Comparison of ENCODE assay signal across 9 cellular contexts in genomic region chr17:37743875-37744632, GRCh38. TPM values are rescaled to one million over a fixed set of nuclear protein-coding genes. Genes with fewer than 3 reads are reported as not detected.
DNase-seq lines count a peak whose midpoint lies in the region; ATAC-seq and TF ChIP-seq lines count a peak whose summit lies in the region.
"Had no signal": no experiment of that assay in that cellular context is flagged by ENCODE, and none has a peak within 500 bp of the region (broad histone marks: within the 10 kb centered on the region; RNA-seq: fewer than 3 reads in every experiment).

No MANE protein-coding gene starts in this region.

- intact Hi-C loops in heart right ventricle (cut with DNase I) (loop anchor here in 1 of 10 donors (2.0 kb wide), 1 partner anchor 43 kb away; no protein-coding TSS in a partner anchor), left ventricle myocardium superior (cut with micrococcal nuclease) (no loop called here), upper lobe of right lung (cut with DNase I) (no loop called here), breast epithelium (cut with DNase I; ENCODE audit: low total_unique reads) (no loop called here)
- intact Hi-C loops in activated T-helper 1 cell treated with anti-CD3 and anti-CD28 coated beads, Interleukin-12 subunit alpha, Interleukin-12 subunit beta, Interleukin-2, Interleukin-4 antibody, amounts not matched to agents 30 ng/mL and 10 ng/mL and 1 ng/mL, durations not matched to agents 14 hours and 24 hours and 36 hours (cut with micrococcal nuclease) = loop anchor here (1.0 to 10.0 kb wide), 5 partner anchors 31 to 831 kb away; partner anchors contain the start of gene LHX1

- H3K4me3 Mint-ChIP-seq in activated T-helper 1 cell treated with anti-CD3 and anti-CD28 coated beads, Interleukin-12 subunit alpha, Interleukin-12 subunit beta, Interleukin-2, Interleukin-4 antibody, amounts not matched to agents 30 ng/mL and 10 ng/mL and 1 ng/mL, durations not matched to agents 14 hours and 24 hours and 36 hours = peak overlapping the region; percentile 84

- peak overlapping the region; percentile 27 for H3K27ac Mint-ChIP-seq in activated T-helper 1 cell treated with anti-CD3 and anti-CD28 coated beads, Interleukin-12 subunit alpha, Interleukin-12 subunit beta, Interleukin-2, Interleukin-4 antibody, amounts not matched to agents 30 ng/mL and 10 ng/mL and 1 ng/mL, durations not matched to agents 14 hours and 24 hours and 36 hours

- H3K4me1 ChIP-seq in heart right ventricle (peaks cover 8 to 42% (median 32%) of the 10 kb centered on the region in 9 donors), upper lobe of right lung (peaks cover 31% of the 10 kb centered on the region), breast epithelium (peaks cover 5 to 16% of the 10 kb centered on the region in 2 donors)

- H3K27ac ChIP-seq in heart right ventricle (no peak overlapping the region), upper lobe of right lung (peak overlapping the region; percentile 81), breast epithelium (no peak overlapping the region)

- no peak for TF ChIP-seq POLR2A in breast epithelium (IDR thresholded peaks at IDR 0.05)

- H3K36me3 Mint-ChIP-seq in activated T-helper 1 cell treated with anti-CD3 and anti-CD28 coated beads, Interleukin-12 subunit alpha, Interleukin-12 subunit beta, Interleukin-2, Interleukin-4 antibody, amounts not matched to agents 30 ng/mL and 10 ng/mL and 1 ng/mL, durations not matched to agents 14 hours and 24 hours and 36 hours (ENCODE audit: low read depth) = peaks cover 2% of the 10 kb centered on the region

- 3 to 4% methylated on average over 61 of the region's 61 CpGs for WGBS in heart right ventricle, 2 donors

- H3K4me3 ChIP-seq in heart right ventricle (peak overlapping the region in 8 of 10 donors; percentile 19 to 52 (median 35)), upper lobe of right lung (peak overlapping the region; percentile 53), breast epithelium (peak overlapping the region in 1 of 3 donors; percentile 61)

- H3K9me3 Mint-ChIP-seq in activated T-helper 1 cell treated with anti-CD3 and anti-CD28 coated beads, Interleukin-12 subunit alpha, Interleukin-12 subunit beta, Interleukin-2, Interleukin-4 antibody, amounts not matched to agents 30 ng/mL and 10 ng/mL and 1 ng/mL, durations not matched to agents 14 hours and 24 hours and 36 hours = no peaks in the 10 kb centered on the region

- H3K27me3 ChIP-seq in heart right ventricle (peaks cover 32 to 100% (median 98%) of the 10 kb centered on the region in 7 donors), upper lobe of right lung (peaks cover 85% of the 10 kb centered on the region), breast epithelium (peaks cover 5 to 75% of the 10 kb centered on the region in 2 donors)

- H3K36me3 ChIP-seq in heart right ventricle (no peaks in the 10 kb centered on the region), upper lobe of right lung (no peaks in the 10 kb centered on the region), breast epithelium (no peaks in the 10 kb centered on the region)

- H3K4me1 Mint-ChIP-seq in activated T-helper 1 cell treated with anti-CD3 and anti-CD28 coated beads, Interleukin-12 subunit alpha, Interleukin-12 subunit beta, Interleukin-2, Interleukin-4 antibody, amounts not matched to agents 30 ng/mL and 10 ng/mL and 1 ng/mL, durations not matched to agents 14 hours and 24 hours and 36 hours (ENCODE audit: low read depth) = peaks cover 32% of the 10 kb centered on the region

- DNase-seq in heart right ventricle (no peak), left ventricle myocardium superior (no peak), left kidney (ENCODE audit: low read depth, low spot score) (peak; percentile 63), upper lobe of right lung (peak; percentile 80), nucleus accumbens (lab: John Stamatoyannopoulos, UW) (no peak), NCI-H2227 (lab: John Stamatoyannopoulos, UW; ENCODE audit: unreplicated experiment) (no peak), breast epithelium (ENCODE audit: low spot score in 2 of 2) (no peak)
- no peak for DNase-seq in activated T-helper 1 cell treated with anti-CD3 and anti-CD28 coated beads, Interleukin-12 subunit alpha, Interleukin-12 subunit beta, Interleukin-2, Interleukin-4 antibody, amounts not matched to agents 30 ng/mL and 10 ng/mL and 1 ng/mL, durations not matched to agents 14 hours and 24 hours and 36 hours (ENCODE audit: low spot score)

- TF ChIP-seq CTCF in heart right ventricle (IDR thresholded peaks at IDR 0.05) = no peak
- no peak for TF ChIP-seq CTCF in upper lobe of right lung (IDR thresholded peaks at IDR 0.05)
- no peak for TF ChIP-seq CTCF in breast epithelium (IDR thresholded peaks at IDR 0.05)

- peaks cover 72% of the 10 kb centered on the region for H3K27me3 Mint-ChIP-seq in activated T-helper 1 cell treated with anti-CD3 and anti-CD28 coated beads, Interleukin-12 subunit alpha, Interleukin-12 subunit beta, Interleukin-2, Interleukin-4 antibody, amounts not matched to agents 30 ng/mL and 10 ng/mL and 1 ng/mL, durations not matched to agents 14 hours and 24 hours and 36 hours (ENCODE audit: insufficient read depth)

- ATAC-seq in heart right ventricle (peak in 4 of 8 donors; percentile 8 to 30 (median 10)), left ventricle myocardium superior (no peak), upper lobe of right lung (peak; percentile 51)

- H3K9me3 ChIP-seq in heart right ventricle (no peaks in the 10 kb centered on the region), upper lobe of right lung (no peaks in the 10 kb centered on the region), breast epithelium (no peaks in the 10 kb centered on the region)

RNA-seq across cellular contexts. Expression of gene HNF1B, which starts 0.8 kb away (rescaled TPM):
- total RNA-seq in heart right ventricle (not detected), left ventricle myocardium superior (not detected), upper lobe of right lung (19.8 TPM), breast epithelium (under 1 TPM in 1 of 3 donors, not detected in 2; 0.33 TPM)
- not detected for polyA plus RNA-seq in heart right ventricle
- total RNA-seq in activated T-helper 1 cell treated with anti-CD3 and anti-CD28 coated beads, Interleukin-12 subunit alpha, Interleukin-12 subunit beta, Interleukin-2, Interleukin-4 antibody, amounts not matched to agents 30 ng/mL and 10 ng/mL and 1 ng/mL, durations not matched to agents 14 hours and 24 hours and 36 hours = 3.2 and 3.6 TPM in 2 replicates
- total RNA-seq: Daoy had no signal

Comparison
In these comparisons a context has a peak if more than half of its experiments do, and no peak if none do; other contexts are left out.
1. DNase-seq: peak in left kidney (single experiment) and upper lobe of right lung (single experiment); none in heart right ventricle (0 of 2), left ventricle myocardium superior (single experiment), activated T-helper 1 cell treated with anti-CD3 and anti-CD28 coated beads, Interleukin-12 subunit alpha, Interleukin-12 subunit beta, Interleukin-2, Interleukin-4 antibody, amounts not matched to agents 30 ng/mL and 10 ng/mL and 1 ng/mL, durations not matched to agents 14 hours and 24 hours and 36 hours (single experiment), nucleus accumbens (0 of 56), NCI-H2227 (single experiment) and breast epithelium (0 of 2).